ENCODE assay signal across 1 cellular context in genomic region chr4:80071643-80072606, GRCh38.
A peak's percentile ranks its signal among the peaks of the same experiment; 100 is the strongest.
TF ChIP-seq lines count a peak whose summit lies in the region.

No MANE protein-coding gene starts in this region.

TF ChIP-seq in GM12878, 131 proteins besides CTCF, POLR2A, EP300 and RAD21 (continued from another document and continues in another):
- TF ChIP-seq IRF3 (IDR thresholded peaks at IDR 0.05): no peak
- TF ChIP-seq PBX3 (IDR thresholded peaks at IDR 0.05; ENCODE audit: insufficient replicate concordance, low read depth, low read length): no peak
- no peak for TF ChIP-seq MYB (IDR thresholded peaks at IDR 0.05; ENCODE audit: borderline replicate concordance, low read depth, low read length)
- TF ChIP-seq HDAC2 (IDR thresholded peaks at IDR 0.05): no peak
- TF ChIP-seq, protein P1, sequence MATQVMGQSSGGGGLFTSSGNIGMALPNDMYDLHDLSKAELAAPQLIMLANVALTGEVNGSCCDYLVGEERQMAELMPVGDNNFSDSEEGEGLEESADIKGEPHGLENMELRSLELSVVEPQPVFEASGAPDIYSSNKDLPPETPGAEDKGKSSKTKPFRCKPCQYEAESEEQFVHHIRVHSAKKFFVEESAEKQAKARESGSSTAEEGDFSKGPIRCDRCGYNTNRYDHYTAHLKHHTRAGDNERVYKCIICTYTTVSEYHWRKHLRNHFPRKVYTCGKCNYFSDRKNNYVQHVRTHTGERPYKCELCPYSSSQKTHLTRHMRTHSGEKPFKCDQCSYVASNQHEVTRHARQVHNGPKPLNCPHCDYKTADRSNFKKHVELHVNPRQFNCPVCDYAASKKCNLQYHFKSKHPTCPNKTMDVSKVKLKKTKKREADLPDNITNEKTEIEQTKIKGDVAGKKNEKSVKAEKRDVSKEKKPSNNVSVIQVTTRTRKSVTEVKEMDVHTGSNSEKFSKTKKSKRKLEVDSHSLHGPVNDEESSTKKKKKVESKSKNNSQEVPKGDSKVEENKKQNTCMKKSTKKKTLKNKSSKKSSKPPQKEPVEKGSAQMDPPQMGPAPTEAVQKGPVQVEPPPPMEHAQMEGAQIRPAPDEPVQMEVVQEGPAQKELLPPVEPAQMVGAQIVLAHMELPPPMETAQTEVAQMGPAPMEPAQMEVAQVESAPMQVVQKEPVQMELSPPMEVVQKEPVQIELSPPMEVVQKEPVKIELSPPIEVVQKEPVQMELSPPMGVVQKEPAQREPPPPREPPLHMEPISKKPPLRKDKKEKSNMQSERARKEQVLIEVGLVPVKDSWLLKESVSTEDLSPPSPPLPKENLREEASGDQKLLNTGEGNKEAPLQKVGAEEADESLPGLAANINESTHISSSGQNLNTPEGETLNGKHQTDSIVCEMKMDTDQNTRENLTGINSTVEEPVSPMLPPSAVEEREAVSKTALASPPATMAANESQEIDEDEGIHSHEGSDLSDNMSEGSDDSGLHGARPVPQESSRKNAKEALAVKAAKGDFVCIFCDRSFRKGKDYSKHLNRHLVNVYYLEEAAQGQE (IDR thresholded peaks at IDR 0.05; ENCODE audit: low read depth, low read length): no peak
- TF ChIP-seq HDGF (IDR thresholded peaks at IDR 0.05): no peak
- TF ChIP-seq SPI1 (IDR thresholded peaks at IDR 0.05; ENCODE audit: borderline replicate concordance, insufficient read depth, low read depth, low read length): peak; percentile 78
- no peak for TF ChIP-seq ZNF622 (IDR thresholded peaks at IDR 0.05)
- TF ChIP-seq, protein P2, sequence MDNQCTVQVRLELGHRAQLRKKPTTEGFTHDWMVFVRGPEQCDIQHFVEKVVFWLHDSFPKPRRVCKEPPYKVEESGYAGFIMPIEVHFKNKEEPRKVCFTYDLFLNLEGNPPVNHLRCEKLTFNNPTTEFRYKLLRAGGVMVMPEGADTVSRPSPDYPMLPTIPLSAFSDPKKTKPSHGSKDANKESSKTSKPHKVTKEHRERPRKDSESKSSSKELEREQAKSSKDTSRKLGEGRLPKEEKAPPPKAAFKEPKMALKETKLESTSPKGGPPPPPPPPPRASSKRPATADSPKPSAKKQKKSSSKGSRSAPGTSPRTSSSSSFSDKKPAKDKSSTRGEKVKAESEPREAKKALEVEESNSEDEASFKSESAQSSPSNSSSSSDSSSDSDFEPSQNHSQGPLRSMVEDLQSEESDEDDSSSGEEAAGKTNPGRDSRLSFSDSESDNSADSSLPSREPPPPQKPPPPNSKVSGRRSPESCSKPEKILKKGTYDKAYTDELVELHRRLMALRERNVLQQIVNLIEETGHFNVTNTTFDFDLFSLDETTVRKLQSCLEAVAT (IDR thresholded peaks at IDR 0.05): 0 out of 2 replicates have a peak, but pooled peaks have one; percentile 15
- no peak for TF ChIP-seq USF2 (IDR thresholded peaks at IDR 0.05; ENCODE audit: borderline replicate concordance, low read depth, low read length)
- no peak for TF ChIP-seq USF1 (IDR thresholded peaks at IDR 0.05; ENCODE audit: borderline replicate concordance, extremely low read length, insufficient read depth, low read depth, low read length)
- TF ChIP-seq ZNF217 (IDR thresholded peaks at IDR 0.05): no peak
- no peak for TF ChIP-seq BMI1 (IDR thresholded peaks at IDR 0.05; ENCODE audit: borderline replicate concordance)
- TF ChIP-seq, protein P3, sequence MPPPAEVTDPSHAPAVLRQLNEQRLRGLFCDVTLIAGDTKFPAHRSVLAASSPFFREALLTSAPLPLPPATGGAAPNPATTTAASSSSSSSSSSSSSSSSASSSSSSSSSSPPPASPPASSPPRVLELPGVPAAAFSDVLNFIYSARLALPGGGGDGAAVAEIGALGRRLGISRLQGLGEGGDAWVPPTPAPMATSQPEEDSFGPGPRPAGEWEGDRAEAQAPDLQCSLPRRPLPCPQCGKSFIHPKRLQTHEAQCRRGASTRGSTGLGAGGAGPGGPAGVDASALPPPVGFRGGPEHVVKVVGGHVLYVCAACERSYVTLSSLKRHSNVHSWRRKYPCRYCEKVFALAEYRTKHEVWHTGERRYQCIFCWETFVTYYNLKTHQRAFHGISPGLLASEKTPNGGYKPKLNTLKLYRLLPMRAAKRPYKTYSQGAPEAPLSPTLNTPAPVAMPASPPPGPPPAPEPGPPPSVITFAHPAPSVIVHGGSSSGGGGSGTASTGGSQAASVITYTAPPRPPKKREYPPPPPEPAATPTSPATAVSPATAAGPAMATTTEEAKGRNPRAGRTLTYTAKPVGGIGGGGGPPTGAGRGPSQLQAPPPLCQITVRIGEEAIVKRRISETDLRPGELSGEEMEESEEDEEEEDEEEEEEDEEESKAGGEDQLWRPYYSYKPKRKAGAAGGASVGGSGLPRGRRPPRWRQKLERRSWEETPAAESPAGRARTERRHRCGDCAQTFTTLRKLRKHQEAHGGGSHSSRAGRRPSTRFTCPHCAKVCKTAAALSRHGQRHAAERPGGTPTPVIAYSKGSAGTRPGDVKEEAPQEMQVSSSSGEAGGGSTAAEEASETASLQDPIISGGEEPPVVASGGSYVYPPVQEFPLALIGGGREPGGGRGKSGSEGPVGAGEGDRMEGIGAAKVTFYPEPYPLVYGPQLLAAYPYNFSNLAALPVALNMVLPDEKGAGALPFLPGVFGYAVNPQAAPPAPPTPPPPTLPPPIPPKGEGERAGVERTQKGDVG (CRISPR knock-in tag; IDR thresholded peaks at IDR 0.05): no peak
- TF ChIP-seq SIX5 (IDR thresholded peaks at IDR 0.05; ENCODE audit: low read depth, low read length, severe bottlenecking): no peak
- TF ChIP-seq SREBF2 (IDR thresholded peaks at IDR 0.05; ENCODE audit: low read length): no peak
- TF ChIP-seq, protein P4, sequence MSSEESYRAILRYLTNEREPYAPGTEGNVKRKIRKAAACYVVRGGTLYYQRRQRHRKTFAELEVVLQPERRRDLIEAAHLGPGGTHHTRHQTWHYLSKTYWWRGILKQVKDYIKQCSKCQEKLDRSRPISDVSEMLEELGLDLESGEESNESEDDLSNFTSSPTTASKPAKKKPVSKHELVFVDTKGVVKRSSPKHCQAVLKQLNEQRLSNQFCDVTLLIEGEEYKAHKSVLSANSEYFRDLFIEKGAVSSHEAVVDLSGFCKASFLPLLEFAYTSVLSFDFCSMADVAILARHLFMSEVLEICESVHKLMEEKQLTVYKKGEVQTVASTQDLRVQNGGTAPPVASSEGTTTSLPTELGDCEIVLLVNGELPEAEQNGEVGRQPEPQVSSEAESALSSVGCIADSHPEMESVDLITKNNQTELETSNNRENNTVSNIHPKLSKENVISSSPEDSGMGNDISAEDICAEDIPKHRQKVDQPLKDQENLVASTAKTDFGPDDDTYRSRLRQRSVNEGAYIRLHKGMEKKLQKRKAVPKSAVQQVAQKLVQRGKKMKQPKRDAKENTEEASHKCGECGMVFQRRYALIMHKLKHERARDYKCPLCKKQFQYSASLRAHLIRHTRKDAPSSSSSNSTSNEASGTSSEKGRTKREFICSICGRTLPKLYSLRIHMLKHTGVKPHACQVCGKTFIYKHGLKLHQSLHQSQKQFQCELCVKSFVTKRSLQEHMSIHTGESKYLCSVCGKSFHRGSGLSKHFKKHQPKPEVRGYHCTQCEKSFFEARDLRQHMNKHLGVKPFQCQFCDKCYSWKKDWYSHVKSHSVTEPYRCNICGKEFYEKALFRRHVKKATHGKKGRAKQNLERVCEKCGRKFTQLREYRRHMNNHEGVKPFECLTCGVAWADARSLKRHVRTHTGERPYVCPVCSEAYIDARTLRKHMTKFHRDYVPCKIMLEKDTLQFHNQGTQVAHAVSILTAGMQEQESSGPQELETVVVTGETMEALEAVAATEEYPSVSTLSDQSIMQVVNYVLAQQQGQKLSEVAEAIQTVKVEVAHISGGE (CRISPR knock-in tag; IDR thresholded peaks at IDR 0.05): no peak
- no peak for TF ChIP-seq MTA3 (IDR thresholded peaks at IDR 0.05; ENCODE audit: borderline replicate concordance, low read length)
- TF ChIP-seq TARDBP (IDR thresholded peaks at IDR 0.05; ENCODE audit: borderline replicate concordance): no peak
- no peak for TF ChIP-seq SP1 (IDR thresholded peaks at IDR 0.05; ENCODE audit: low read depth, low read length)
- no peak for TF ChIP-seq E2F4 (IDR thresholded peaks at IDR 0.05; ENCODE audit: low read depth, low read length)
- no peak for TF ChIP-seq SUZ12 (IDR thresholded peaks at IDR 0.05; ENCODE audit: unreplicated experiment)
- no peak for TF ChIP-seq RELA (IDR thresholded peaks at IDR 0.05; ENCODE audit: borderline replicate concordance, partially characterized antibody)
- peak in 1 of 2 experiments; percentile 41; a peak in 1 of 3 replicates for TF ChIP-seq EGR1 (IDR thresholded peaks at IDR 0.05; ENCODE audit: borderline replicate concordance in 1 of 2, low read depth in 2 of 2, low read length in 2 of 2)
- no peak for TF ChIP-seq KAT2A (conservative IDR thresholded peaks at IDR 0.05; ENCODE audit: control insufficient read depth, low read depth, low read length)
- TF ChIP-seq, protein P5, sequence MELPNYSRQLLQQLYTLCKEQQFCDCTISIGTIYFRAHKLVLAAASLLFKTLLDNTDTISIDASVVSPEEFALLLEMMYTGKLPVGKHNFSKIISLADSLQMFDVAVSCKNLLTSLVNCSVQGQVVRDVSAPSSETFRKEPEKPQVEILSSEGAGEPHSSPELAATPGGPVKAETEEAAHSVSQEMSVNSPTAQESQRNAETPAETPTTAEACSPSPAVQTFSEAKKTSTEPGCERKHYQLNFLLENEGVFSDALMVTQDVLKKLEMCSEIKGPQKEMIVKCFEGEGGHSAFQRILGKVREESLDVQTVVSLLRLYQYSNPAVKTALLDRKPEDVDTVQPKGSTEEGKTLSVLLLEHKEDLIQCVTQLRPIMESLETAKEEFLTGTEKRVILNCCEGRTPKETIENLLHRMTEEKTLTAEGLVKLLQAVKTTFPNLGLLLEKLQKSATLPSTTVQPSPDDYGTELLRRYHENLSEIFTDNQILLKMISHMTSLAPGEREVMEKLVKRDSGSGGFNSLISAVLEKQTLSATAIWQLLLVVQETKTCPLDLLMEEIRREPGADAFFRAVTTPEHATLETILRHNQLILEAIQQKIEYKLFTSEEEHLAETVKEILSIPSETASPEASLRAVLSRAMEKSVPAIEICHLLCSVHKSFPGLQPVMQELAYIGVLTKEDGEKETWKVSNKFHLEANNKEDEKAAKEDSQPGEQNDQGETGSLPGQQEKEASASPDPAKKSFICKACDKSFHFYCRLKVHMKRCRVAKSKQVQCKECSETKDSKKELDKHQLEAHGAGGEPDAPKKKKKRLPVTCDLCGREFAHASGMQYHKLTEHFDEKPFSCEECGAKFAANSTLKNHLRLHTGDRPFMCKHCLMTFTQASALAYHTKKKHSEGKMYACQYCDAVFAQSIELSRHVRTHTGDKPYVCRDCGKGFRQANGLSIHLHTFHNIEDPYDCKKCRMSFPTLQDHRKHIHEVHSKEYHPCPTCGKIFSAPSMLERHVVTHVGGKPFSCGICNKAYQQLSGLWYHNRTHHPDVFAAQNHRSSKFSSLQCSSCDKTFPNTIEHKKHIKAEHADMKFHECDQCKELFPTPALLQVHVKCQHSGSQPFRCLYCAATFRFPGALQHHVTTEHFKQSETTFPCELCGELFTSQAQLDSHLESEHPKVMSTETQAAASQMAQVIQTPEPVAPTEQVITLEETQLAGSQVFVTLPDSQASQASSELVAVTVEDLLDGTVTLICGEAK (IDR thresholded peaks at IDR 0.05; ENCODE audit: borderline replicate concordance): no peak
- no peak for TF ChIP-seq POLR2AphosphoS2 (IDR thresholded peaks at IDR 0.05; ENCODE audit: low read depth, low read length)
- no peak for TF ChIP-seq ZBTB33 (IDR thresholded peaks at IDR 0.05)
- TF ChIP-seq CBX5 (IDR thresholded peaks at IDR 0.05; ENCODE audit: low read depth): 0 out of 2 replicates have a peak, but pooled peaks have one; percentile 28
- TF ChIP-seq KLF5 (IDR thresholded peaks at IDR 0.05; ENCODE audit: partially characterized antibody): no peak
- no peak for TF ChIP-seq YY1 (IDR thresholded peaks at IDR 0.05; ENCODE audit: low read depth, low read length)
